Comparison of ENCODE assay signal across 6 cellular contexts in the genomic region with DNA sequence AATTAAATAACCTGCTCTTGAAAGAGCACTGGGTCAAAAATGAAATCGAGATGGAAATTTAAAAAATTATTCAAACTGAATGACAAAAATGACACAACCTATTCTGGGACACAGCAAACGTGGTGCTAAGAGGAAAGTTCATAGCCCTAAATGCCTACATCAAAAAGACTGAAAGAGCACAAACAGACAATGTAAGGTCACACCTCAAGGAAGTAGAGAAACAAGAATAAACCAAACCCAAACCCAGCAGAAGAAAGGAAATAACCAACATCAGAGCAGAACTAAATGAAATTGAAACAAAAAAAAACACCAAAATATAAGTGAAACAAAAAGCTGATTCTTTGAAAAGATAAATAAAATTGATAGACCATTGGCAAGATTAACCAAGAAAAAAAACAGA. TPM values are rescaled to one million over a fixed set of nuclear protein-coding genes. Genes with fewer than 3 reads are reported as not detected.
"Had no signal": no experiment of that assay in that cellular context is flagged by ENCODE, and none has a peak within 500 bp of the region (broad histone marks: within the 10 kb centered on the region; RNA-seq: fewer than 3 reads in every experiment).

No MANE protein-coding gene starts in this region.

RNA-seq across cellular contexts. Expression of a gene that starts 15.1 kb away (rescaled TPM):
- total RNA-seq: activated CD4-positive, alpha-beta T cell treated with anti-CD3 and anti-CD28 coated beads for 36 hours; ascending aorta; MCF 10A; T-helper 1 cell treated with Interleukin-12 subunit alpha and Interleukin-12 subunit beta and Interleukin-4 antibody, amounts not matched to agents 30 ng/mL and 1 ng/mL, for 36 hours; WTC11 had no signal
- polyA plus RNA-seq: IgD-negative memory B cell had no signal
